Comparison of ENCODE assay signal across 21 cellular contexts in genomic region chr14:100413699-100414098, GRCh38. TPM values are rescaled to one million over a fixed set of nuclear protein-coding genes. Genes with fewer than 3 reads are reported as not detected.
DNase-seq lines count a peak whose midpoint lies in the region; TF ChIP-seq lines count a peak whose summit lies in the region.
"Had no signal": no experiment of that assay in that cellular context is flagged by ENCODE, and none has a peak within 500 bp of the region (broad histone marks: within the 10 kb centered on the region; RNA-seq: fewer than 3 reads in every experiment).

No MANE protein-coding gene starts in this region.

- DNase-seq in mesenteric fat pad (ENCODE audit: low spot score) (peak; percentile 12), epidermal melanocyte (ENCODE audit: insufficient read length, low spot score) (no peak), A172 (ENCODE audit: low spot score) (no peak), UCSD-AML1 (lab: John Stamatoyannopoulos, UW; ENCODE audit: unreplicated experiment) (no peak)
- DNase-seq: 8988T; ACHN; BE2C; C1 segment of cervical spinal cord; CD4-positive, alpha-beta memory T cell; CD4-positive, CD25-positive, alpha-beta regulatory T cell; CD8-positive, alpha-beta memory T cell; COR-L47; DMS 273 treated with DMSO at 0.1 percent for 48 hours; DMS153; DMS53; DMS79; EL; GDM1 had no signal

- POLR2A ChIA-PET in HEK293 (lab: Yijun Ruan, JAX), result no interaction called here

- H3K4me1 ChIP-seq in HEK293 (ENCODE audit: control insufficient read depth, insufficient read depth, low read length), result peaks cover 2% of the 10 kb centered on the region; the same call in 1 of the 2 replicates
- H3K4me1 ChIP-seq: BLaER1 had no signal

- TF ChIP-seq CTCF in HEK293 (tag by site-specific recombination; IDR thresholded peaks at IDR 0.05), result no peak

- H3K4me3 ChIP-seq in HEK293 (ENCODE audit: low read depth, low read length), result no peak overlapping the region
- H3K4me3 ChIP-seq: BLaER1, GM12878 had no signal

- CTCF ChIA-PET in HEK293 (lab: Yijun Ruan, JAX), result no interaction called here

- H3K27ac ChIP-seq in HEK293 (ENCODE audit: extremely low read depth, low read depth, low read length), result no peak overlapping the region
- H3K27ac ChIP-seq: BLaER1 had no signal

- no peaks in the 10 kb centered on the region for H3K9me3 ChIP-seq in HEK293 (ENCODE audit: control insufficient read depth, insufficient read depth, low read depth, low read length)
- H3K9me3 ChIP-seq: BE2C, BLaER1 had no signal

- no peaks in the 10 kb centered on the region for H3K36me3 ChIP-seq in HEK293 (ENCODE audit: control insufficient read depth in 2 of 2, insufficient read depth in 1 of 2, low read length in 2 of 2)
- H3K36me3 ChIP-seq: BE2C, BLaER1 had no signal

TF ChIP-seq in HEK293, 187 proteins besides CTCF, POLR2A, EP300 and RAD21:
- TF ChIP-seq TSHZ1 (tag by site-specific recombination; IDR thresholded peaks at IDR 0.05; ENCODE audit: borderline replicate concordance) (no peak), KLF9 (tag by site-specific recombination; IDR thresholded peaks at IDR 0.05; ENCODE audit: low read depth) (no peak), ZNF449 (tag by site-specific recombination; IDR thresholded peaks at IDR 0.05) (no peak), ZNF146 (tag by site-specific recombination; IDR thresholded peaks at IDR 0.05) (peak; percentile 85), KLF17 (tag by site-specific recombination; IDR thresholded peaks at IDR 0.05) (no peak)

RNA-seq across cellular contexts. Expression of gene WDR25, which starts 37.4 kb away (rescaled TPM):
- 8.7 TPM for total RNA-seq in mesenteric fat pad
- total RNA-seq in A172 (2014; rRNA removed; shearing (Covaris generic)), result 11.2 and 12.9 TPM in 2 replicates
